Comparison of ENCODE assay signal across 15 cellular contexts in the genomic region with DNA sequence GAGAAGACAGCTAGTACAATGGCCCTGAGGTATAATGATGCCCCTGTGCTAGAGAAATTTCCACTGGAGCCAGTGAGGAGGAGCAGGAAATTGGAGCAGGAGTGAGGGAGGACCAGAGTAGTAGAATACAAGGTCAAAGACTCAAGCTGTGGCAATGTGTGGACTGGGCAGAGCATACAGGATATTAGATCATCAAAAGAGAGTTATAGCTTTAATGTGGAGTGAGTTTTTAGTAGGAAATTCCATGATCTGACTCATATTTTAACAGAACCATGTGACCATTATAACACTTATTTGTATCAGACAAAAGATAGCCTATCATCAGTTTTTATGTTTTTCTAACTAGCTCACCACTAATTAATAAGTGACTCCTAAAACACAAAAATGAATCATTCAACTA.
A peak's percentile ranks its signal among the peaks of the same experiment; 100 is the strongest.
DNase-seq lines count a peak whose midpoint lies in the region; ATAC-seq and TF ChIP-seq lines count a peak whose summit lies in the region.
"Had no signal": no experiment of that assay in that cellular context is flagged by ENCODE, and none has a peak within 500 bp of the region (broad histone marks: within the 10 kb centered on the region; RNA-seq: fewer than 3 reads in every experiment).

No MANE protein-coding gene starts in this region.

- H2AK5ac ChIP-seq in mesenchymal stem cell (ENCODE audit: low read length, severe bottlenecking): no peak overlapping the region

- no peak overlapping the region for H3K14ac ChIP-seq in mesenchymal stem cell (ENCODE audit: low read length in 2 of 2)

- no peak overlapping the region for H3K18ac ChIP-seq in mesenchymal stem cell (ENCODE audit: low read depth in 1 of 2, low read length in 2 of 2)

- no peak overlapping the region for H2BK120ac ChIP-seq in mesenchymal stem cell (ENCODE audit: low read depth, low read length)

- peaks cover 6% of the 10 kb centered on the region for H3K36me3 Mint-ChIP-seq in Calu3 (ENCODE audit: insufficient read depth, unreplicated experiment)
- no peaks in the 10 kb centered on the region for H3K36me3 Mint-ChIP-seq in activated CD8-positive, alpha-beta T cell treated with anti-CD3 and anti-CD28 coated beads for 36 hours (ENCODE audit: low read depth)
- H3K36me3 Mint-ChIP-seq: immature natural killer cell, neural progenitor cell had no signal

- no peak overlapping the region for H3K23ac ChIP-seq in mesenchymal stem cell (ENCODE audit: low read length in 2 of 2)

- H3K9ac ChIP-seq in mesenchymal stem cell (ENCODE audit: low read length): no peak overlapping the region
- H3K9ac ChIP-seq: neural progenitor cell had no signal

- H3K27ac Mint-ChIP-seq in Calu3 (ENCODE audit: unreplicated experiment): peak overlapping the region; percentile 78
- H3K27ac Mint-ChIP-seq in activated CD8-positive, alpha-beta T cell treated with anti-CD3 and anti-CD28 coated beads for 36 hours: no peak overlapping the region
- H3K27ac Mint-ChIP-seq: activated T-helper 17 cell treated with anti-CD3 and anti-CD28 coated beads, Interleukin-2, amount 50 U/mL, for 72 hours; immature natural killer cell; neural progenitor cell had no signal

- no peak overlapping the region for H4K8ac ChIP-seq in mesenchymal stem cell (ENCODE audit: low read length)

- H3K4me1 Mint-ChIP-seq in Calu3 (ENCODE audit: low read depth, unreplicated experiment): peaks cover 51% of the 10 kb centered on the region
- no peaks in the 10 kb centered on the region for H3K4me1 Mint-ChIP-seq in activated CD8-positive, alpha-beta T cell treated with anti-CD3 and anti-CD28 coated beads for 36 hours (ENCODE audit: low read depth)
- H3K4me1 Mint-ChIP-seq: activated T-helper 17 cell treated with anti-CD3 and anti-CD28 coated beads, Interleukin-2, amount 50 U/mL, for 72 hours; immature natural killer cell had no signal

- H2BK12ac ChIP-seq in mesenchymal stem cell (ENCODE audit: low read length in 2 of 2): no peak overlapping the region

- H4K91ac ChIP-seq in mesenchymal stem cell (ENCODE audit: low read length): no peak overlapping the region

- H3K27ac ChIP-seq in mesenchymal stem cell (ENCODE audit: low read length, poor library complexity, severe bottlenecking): peak overlapping the region; percentile 50
- H3K27ac ChIP-seq: neural progenitor cell, stomach, VCaP had no signal

- H2BK5ac ChIP-seq in mesenchymal stem cell (ENCODE audit: low read depth, low read length, poor library complexity, severe bottlenecking): no peak overlapping the region

- no peak overlapping the region for H3K4me3 ChIP-seq in cardiac fibroblast (replicated peaks in 1 of 2; ENCODE audit: low read depth in 2 of 2, low read length in 2 of 2)
- no peak overlapping the region for H3K4me3 ChIP-seq in mesenchymal stem cell (ENCODE audit: insufficient read depth in 1 of 2, low read depth in 1 of 2, low read length in 2 of 2)
- H3K4me3 ChIP-seq: neural progenitor cell, stomach had no signal

- in situ Hi-C loops in KBM-7 (cut with MboI; ENCODE audit: low pct_unique_long_range_greater_than_20kb, low sequenced_read_pairs): loop anchor here (25.0 kb wide), 1 partner anchor 264 kb away; no protein-coding TSS in a partner anchor

- H3K79me1 ChIP-seq in mesenchymal stem cell (replicated peaks; ENCODE audit: low read length, poor library complexity, severe bottlenecking): no peaks in the 10 kb centered on the region

- no peak overlapping the region for H2AFZ ChIP-seq in mesenchymal stem cell (ENCODE audit: low read depth, low read length)
- H2AFZ ChIP-seq: neural progenitor cell had no signal

- H3K9me3 Mint-ChIP-seq in Calu3 (ENCODE audit: low read depth, unreplicated experiment): peaks cover 2% of the 10 kb centered on the region
- peaks cover 5% of the 10 kb centered on the region for H3K9me3 Mint-ChIP-seq in activated CD8-positive, alpha-beta T cell treated with anti-CD3 and anti-CD28 coated beads for 36 hours
- H3K9me3 Mint-ChIP-seq: activated T-helper 17 cell treated with anti-CD3 and anti-CD28 coated beads, Interleukin-2, amount 50 U/mL, for 72 hours had no signal

- TF ChIP-seq CTCF in Calu3 (IDR thresholded peaks at IDR 0.05; ENCODE audit: unreplicated experiment): no peak
- no peak for TF ChIP-seq CTCF in cardiac fibroblast (IDR thresholded peaks at IDR 0.05; ENCODE audit: low read depth, low read length)
- TF ChIP-seq CTCF in activated CD8-positive, alpha-beta T cell treated with anti-CD3 and anti-CD28 coated beads for 36 hours (IDR thresholded peaks at IDR 0.05): no peak

- DNase-seq in Calu3: peak; percentile 41
- DNase-seq in M059J (ENCODE audit: low read depth): peak; percentile 82
- DNase-seq in cardiac fibroblast (ENCODE audit: low read depth in 2 of 2): peak; percentile 92 to 93
- DNase-seq in mesenchymal stem cell: peak; percentile 81
- no peak for DNase-seq in NCI-H2227 (lab: John Stamatoyannopoulos, UW; ENCODE audit: unreplicated experiment)
- no peak for DNase-seq in activated CD8-positive, alpha-beta T cell treated with anti-CD3 and anti-CD28 coated beads for 36 hours
- DNase-seq in KBM-7: no peak
- DNase-seq: immature natural killer cell, NCI-H187, stomach had no signal

- POLR2A ChIA-PET in activated CD8-positive, alpha-beta T cell treated with anti-CD3 and anti-CD28 coated beads for 36 hours (lab: Charles Lee): no interaction called here

- no peak for ATAC-seq in activated CD8-positive, alpha-beta T cell treated with anti-CD3 and anti-CD28 coated beads for 36 hours
- no peak for ATAC-seq in HG03378 (IDR thresholded peaks at IDR 0.05; ENCODE audit: unreplicated experiment)
- ATAC-seq: activated T-helper 17 cell treated with anti-CD3 and anti-CD28 coated beads, Interleukin-2, amount 50 U/mL, for 72 hours; Panc1 had no signal

- H3K4me2 ChIP-seq in mesenchymal stem cell (ENCODE audit: low read length, poor library complexity, severe bottlenecking): no peak overlapping the region
- H3K4me2 ChIP-seq: neural progenitor cell had no signal

- intact Hi-C loops in Calu3 (cut with micrococcal nuclease; ENCODE audit: unreplicated experiment): no loop called here
- intact Hi-C loops in activated CD8-positive, alpha-beta T cell treated with anti-CD3 and anti-CD28 coated beads for 36 hours (cut with micrococcal nuclease): no loop called here

- H2BK15ac ChIP-seq in mesenchymal stem cell (ENCODE audit: low read depth, poor library complexity, severe bottlenecking): no peak overlapping the region

- H3K36me3 ChIP-seq in mesenchymal stem cell (ENCODE audit: control insufficient read depth in 1 of 2, insufficient read depth in 2 of 2, low read depth in 1 of 2, low read length in 2 of 2): no peaks in the 10 kb centered on the region
- H3K36me3 ChIP-seq: neural progenitor cell, stomach had no signal

- BruUV-seq in Calu3 (replicated peaks; lab: Mats Ljungman, UMichigan): no TSS peak

- H3K4me1 ChIP-seq in mesenchymal stem cell (ENCODE audit: control insufficient read depth, insufficient read depth, low read depth, low read length): no peaks in the 10 kb centered on the region
- H3K4me1 ChIP-seq: neural progenitor cell, stomach had no signal

- no peaks in the 10 kb centered on the region for H3K27me3 Mint-ChIP-seq in Calu3 (ENCODE audit: unreplicated experiment)
- no peaks in the 10 kb centered on the region for H3K27me3 Mint-ChIP-seq in activated CD8-positive, alpha-beta T cell treated with anti-CD3 and anti-CD28 coated beads for 36 hours
- H3K27me3 Mint-ChIP-seq: activated T-helper 17 cell treated with anti-CD3 and anti-CD28 coated beads, Interleukin-2, amount 50 U/mL, for 72 hours had no signal

- no peak overlapping the region for H3K4ac ChIP-seq in mesenchymal stem cell (ENCODE audit: low read depth in 1 of 2, low read length in 2 of 2)

- H3K4me3 Mint-ChIP-seq in Calu3 (ENCODE audit: low read depth, unreplicated experiment): no peak overlapping the region
- no peak overlapping the region for H3K4me3 Mint-ChIP-seq in activated CD8-positive, alpha-beta T cell treated with anti-CD3 and anti-CD28 coated beads for 36 hours
- H3K4me3 Mint-ChIP-seq: activated T-helper 17 cell treated with anti-CD3 and anti-CD28 coated beads, Interleukin-2, amount 50 U/mL, for 72 hours; immature natural killer cell; neural progenitor cell had no signal

- peaks cover 17% of the 10 kb centered on the region for H3K9me3 ChIP-seq in mesenchymal stem cell (ENCODE audit: control insufficient read depth, low read length)

- no peaks in the 10 kb centered on the region for H3K27me3 ChIP-seq in mesenchymal stem cell (ENCODE audit: control insufficient read depth in 1 of 2, insufficient read depth in 1 of 2, low read length in 2 of 2)
- H3K27me3 ChIP-seq: neural progenitor cell, stomach had no signal

- CTCF ChIA-PET in Calu3 (lab: Charles Lee): interaction anchor here (0.6 to 1.3 kb wide), 7 partner anchors 10 to 268 kb away, joined by 3 to 5 read pairs (median 3); no protein-coding TSS in a partner anchor
- CTCF ChIA-PET in activated CD8-positive, alpha-beta T cell treated with anti-CD3 and anti-CD28 coated beads for 36 hours (lab: Charles Lee): no interaction called here

Comparison
In these comparisons a context has a peak if more than half of its experiments do, and no peak if none do; other contexts are left out.
1. DNase-seq: peak in Calu3 (single experiment), M059J (single experiment), cardiac fibroblast (2 of 2) and mesenchymal stem cell (single experiment); none in NCI-H2227 (single experiment), activated CD8-positive, alpha-beta T cell treated with anti-CD3 and anti-CD28 coated beads for 36 hours (single experiment) and KBM-7 (single experiment).